Comparison of ENCODE assay signal across 8 cellular contexts in the genomic region with DNA sequence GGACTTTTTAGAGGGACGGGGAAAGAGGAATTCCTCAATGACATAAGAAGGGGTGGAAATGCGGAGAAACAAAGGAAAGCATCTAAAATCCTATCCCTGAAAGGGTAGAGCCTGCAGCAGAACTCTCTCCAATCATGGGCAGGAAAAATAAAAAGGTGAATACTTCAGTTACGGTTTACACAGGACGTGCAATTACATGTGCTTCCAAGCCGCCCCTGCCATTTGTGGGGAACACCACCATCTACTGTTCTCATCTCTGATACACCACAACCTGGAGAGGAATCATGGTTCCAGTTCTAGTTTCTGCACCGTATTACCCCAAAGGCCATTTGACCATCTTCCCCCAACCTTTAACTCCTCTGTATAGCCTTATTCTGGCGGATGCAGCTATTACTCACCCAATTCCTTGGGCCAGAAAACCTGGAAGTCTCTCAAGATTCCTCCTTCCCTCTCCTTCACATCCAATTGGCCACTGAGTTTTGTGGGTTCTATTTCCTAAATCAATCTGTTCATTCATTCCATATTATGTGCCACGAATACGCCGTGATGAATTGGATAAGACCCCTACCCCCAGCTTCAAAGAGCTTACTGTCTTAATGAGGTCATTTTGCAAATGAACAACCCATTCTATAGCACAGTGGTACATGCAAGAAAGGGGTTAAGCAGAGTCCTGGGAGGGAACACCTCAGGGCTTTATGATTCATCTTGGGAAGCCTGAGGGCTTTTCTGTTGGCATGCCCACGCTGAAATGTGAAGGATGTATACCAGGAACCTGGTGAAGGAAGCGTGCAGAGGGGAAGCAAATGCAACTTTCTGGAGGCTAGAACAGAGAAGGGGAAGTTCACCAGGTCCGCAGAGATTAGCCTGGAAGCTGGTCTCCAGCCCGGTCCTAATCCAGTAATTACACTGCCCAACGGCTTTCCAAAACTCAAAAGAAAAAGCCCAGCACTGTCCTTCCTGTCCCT. TPM values are rescaled to one million over a fixed set of nuclear protein-coding genes. Genes with fewer than 3 reads are reported as not detected.
A peak's percentile ranks its signal among the peaks of the same experiment; 100 is the strongest.
DNase-seq lines count a peak whose midpoint lies in the region; ATAC-seq, FAIRE-seq and TF ChIP-seq lines count a peak whose summit lies in the region.

No MANE protein-coding gene starts in this region.

- no peaks in the 10 kb centered on the region for H3K27me3 Mint-ChIP-seq in memory B cell

- no peak overlapping the region; the same call in 2 of the 3 replicates for H3K4me3 ChIP-seq in A549

- H3K9me3 ChIP-seq in A549: no peaks in the 10 kb centered on the region

- peak overlapping the region; percentile 75 for H3K4me3 Mint-ChIP-seq in memory B cell

- H3K9me3 Mint-ChIP-seq in activated naive CD4-positive, alpha-beta T cell treated with anti-CD3 and anti-CD28 coated beads, Interleukin-2, amount 50 U/mL, for 72 hours: no peaks in the 10 kb centered on the region
- no peaks in the 10 kb centered on the region for H3K9me3 Mint-ChIP-seq in memory B cell

- peaks cover 10 to 14% of the 10 kb centered on the region in 2 donors for H3K36me3 Mint-ChIP-seq in activated naive CD4-positive, alpha-beta T cell treated with anti-CD3 and anti-CD28 coated beads, Interleukin-2, amount 50 U/mL, for 72 hours
- peaks cover 3% of the 10 kb centered on the region for H3K36me3 Mint-ChIP-seq in memory B cell

- peaks cover 11% of the 10 kb centered on the region for H3K4me1 Mint-ChIP-seq in memory B cell

- ATAC-seq in A549 (no peak), memory B cell (ENCODE audit: low read depth) (no peak), HG02759 (IDR thresholded peaks at IDR 0.05; ENCODE audit: unreplicated experiment) (no peak)
- ATAC-seq in activated naive CD4-positive, alpha-beta T cell treated with anti-CD3 and anti-CD28 coated beads, Interleukin-2, amount 50 U/mL, for 72 hours: no peak

- peak; percentile 18 for FAIRE-seq in A549 (lab: Jason Lieb, UNC)
- FAIRE-seq in GM18507 (lab: Jason Lieb, UNC): peak; percentile 62

- peak overlapping the region; percentile 67 to 77 for H3K27ac Mint-ChIP-seq in activated naive CD4-positive, alpha-beta T cell treated with anti-CD3 and anti-CD28 coated beads, Interleukin-2, amount 50 U/mL, for 72 hours
- no peak overlapping the region for H3K27ac Mint-ChIP-seq in memory B cell

- 88% methylated on average over 15 of the region's 15 CpGs for WGBS in A549 (ENCODE audit: missing lambda C conversion rate)

- TF ChIP-seq POLR2A in A549 (IDR thresholded peaks at IDR 0.05; ENCODE audit: low read length): no peak

- peak overlapping the region in 1 of 2 experiments; percentile 94; a peak in 2 of 6 replicates for H3K27ac ChIP-seq in A549

- CTCF ChIA-PET in A549 (lab: Yijun Ruan, JAX): interaction anchor here (0.6 to 4.7 kb wide), 5 partner anchors 9 to 357 kb away, joined by 3 to 35 read pairs (median 5); no protein-coding TSS in a partner anchor

- TF ChIP-seq CTCF in A549 (IDR thresholded peaks at IDR 0.05): no peak

- no peak for TF ChIP-seq RAD21 in A549 (conservative IDR thresholded peaks at IDR 0.05 in 1 of 2, IDR thresholded peaks at IDR 0.05 in 1 of 2)

- DNase-seq in A549 (ENCODE audit: low read depth in 1 of 2, low spot score in 1 of 2): no peak
- DNase-seq in GM18507 (ENCODE audit: extremely low spot score, insufficient read length, low read depth): no peak
- DNase-seq in activated naive CD4-positive, alpha-beta T cell treated with anti-CD3 and anti-CD28 coated beads, Interleukin-2, amount 50 U/mL, for 72 hours (ENCODE audit: low spot score in 2 of 2): no peak
- DNase-seq in memory B cell (ENCODE audit: low spot score in 2 of 2): no peak
- no peak for DNase-seq in activated CD8-positive, alpha-beta memory T cell treated with anti-CD3 and anti-CD28 coated beads, Interleukin-2, amount 50 U/mL, for 4 hours
- DNase-seq in inferior parietal cortex (ENCODE audit: extremely low spot score): no peak
- no peak for DNase-seq in stimulated activated CD4-positive, alpha-beta T cell treated with anti-CD3 and anti-CD28 coated beads, Interleukin-4, amount 100 ng/mL, for 1 hour

- peaks cover 13% of the 10 kb centered on the region for H3K4me1 ChIP-seq in A549

- POLR2A ChIA-PET in A549 (lab: Yijun Ruan, JAX): interaction anchor here (0.6 kb wide), 1 partner anchor 9 kb away, joined by 3 read pairs; no protein-coding TSS in a partner anchor

- TF ChIP-seq EP300 in A549 (IDR thresholded peaks at IDR 0.05): no peak

- H3K4me2 ChIP-seq in A549: peak overlapping the region; percentile 84

TF ChIP-seq in A549, 52 proteins besides CTCF, POLR2A, EP300 and RAD21:
- TF ChIP-seq, protein P1, sequence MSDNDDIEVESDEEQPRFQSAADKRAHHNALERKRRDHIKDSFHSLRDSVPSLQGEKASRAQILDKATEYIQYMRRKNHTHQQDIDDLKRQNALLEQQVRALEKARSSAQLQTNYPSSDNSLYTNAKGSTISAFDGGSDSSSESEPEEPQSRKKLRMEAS (IDR thresholded peaks at IDR 0.05): no peak
- no peak for TF ChIP-seq GATA3 (IDR thresholded peaks at IDR 0.05; ENCODE audit: borderline replicate concordance)
- TF ChIP-seq HDAC2 (IDR thresholded peaks at IDR 0.05): no peak
- TF ChIP-seq ESRRA (IDR thresholded peaks at IDR 0.05; ENCODE audit: borderline replicate concordance, low read length): no peak
- TF ChIP-seq EHMT2 (IDR thresholded peaks at IDR 0.05; ENCODE audit: low read depth): no peak
- TF ChIP-seq TP53 (CRISPR knock-in tag; IDR thresholded peaks at IDR 0.05): no peak
- no peak for TF ChIP-seq BHLHE40 (IDR thresholded peaks at IDR 0.05; ENCODE audit: low read depth, low read length)
- TF ChIP-seq, protein P2, sequence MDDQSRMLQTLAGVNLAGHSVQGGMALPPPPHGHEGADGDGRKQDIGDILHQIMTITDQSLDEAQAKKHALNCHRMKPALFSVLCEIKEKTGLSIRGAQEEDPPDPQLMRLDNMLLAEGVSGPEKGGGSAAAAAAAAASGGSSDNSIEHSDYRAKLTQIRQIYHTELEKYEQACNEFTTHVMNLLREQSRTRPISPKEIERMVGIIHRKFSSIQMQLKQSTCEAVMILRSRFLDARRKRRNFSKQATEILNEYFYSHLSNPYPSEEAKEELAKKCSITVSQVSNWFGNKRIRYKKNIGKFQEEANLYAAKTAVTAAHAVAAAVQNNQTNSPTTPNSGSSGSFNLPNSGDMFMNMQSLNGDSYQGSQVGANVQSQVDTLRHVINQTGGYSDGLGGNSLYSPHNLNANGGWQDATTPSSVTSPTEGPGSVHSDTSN (IDR thresholded peaks at IDR 0.05): no peak
- no peak for TF ChIP-seq CBX8 (IDR thresholded peaks at IDR 0.05)
- no peak for TF ChIP-seq SREBF2 (IDR thresholded peaks at IDR 0.05)
- TF ChIP-seq KDM5A (IDR thresholded peaks at IDR 0.05): no peak

RNA-seq across cellular contexts. Expression of a gene that starts 1.4 kb away (rescaled TPM):
- polyA plus RNA-seq in A549 (2011; rRNA removed): 46.9 and 51.7 TPM in 2 replicates
- polyA plus RNA-seq in A549 (2012; cell fraction: cytosol; rRNA removed): 24.0 and 25.8 TPM in 2 replicates
- 49.9 and 70.1 TPM in 2 replicates for polyA plus RNA-seq in A549 (2012; cell fraction: nucleus; rRNA removed)
- 32.3 to 36.4 TPM (median 32.4 TPM) in 3 replicates for polyA plus RNA-seq in A549 (2017; fragmentation: RNase III; extraction: RNeasy Plus Mini Kit Qiagen cat#74134 plus additional on column Dnase treatment)
- polyA minus RNA-seq in A549 (2011; rRNA and poly(A)+ RNA removed): 25.1 and 26.9 TPM in 2 replicates
- 10 to 100 TPM; 38.4 to 72.3 TPM for total RNA-seq in activated naive CD4-positive, alpha-beta T cell treated with anti-CD3 and anti-CD28 coated beads, Interleukin-2, amount 50 U/mL, for 72 hours
